In genomic region chr9:93012998-93013855, GRCh38 we compare ENCODE assay signal across 16 cellular contexts.
A peak's percentile ranks its signal among the peaks of the same experiment; 100 is the strongest.
DNase-seq lines count a peak whose midpoint lies in the region; ATAC-seq and TF ChIP-seq lines count a peak whose summit lies in the region.
"Had no signal": no experiment of that assay in that cellular context is flagged by ENCODE, and none has a peak within 500 bp of the region (broad histone marks: within the 10 kb centered on the region; RNA-seq: fewer than 3 reads in every experiment).

No MANE protein-coding gene starts in this region.

- peaks cover 19% of the 10 kb centered on the region for H3K4me1 Mint-ChIP-seq in central memory CD8-positive, alpha-beta T cell
- peaks cover 5% of the 10 kb centered on the region for H3K4me1 Mint-ChIP-seq in stimulated activated effector memory CD8-positive, alpha-beta T cell treated with anti-CD3 and anti-CD28 coated beads, Interleukin-12 subunit alpha, Interleukin-12 subunit beta, amount 100 ng/mL, for 72 hours

- no peak for ATAC-seq in central memory CD8-positive, alpha-beta T cell (replicated peaks; ENCODE audit: extremely low read depth, poor library complexity, severe bottlenecking)
- no peak for ATAC-seq in stimulated activated effector memory CD8-positive, alpha-beta T cell treated with anti-CD3 and anti-CD28 coated beads, Interleukin-12 subunit alpha, Interleukin-12 subunit beta, amount 100 ng/mL, for 72 hours

- H3K9me3 Mint-ChIP-seq in central memory CD8-positive, alpha-beta T cell: no peaks in the 10 kb centered on the region
- no peaks in the 10 kb centered on the region for H3K9me3 Mint-ChIP-seq in stimulated activated effector memory CD8-positive, alpha-beta T cell treated with anti-CD3 and anti-CD28 coated beads, Interleukin-12 subunit alpha, Interleukin-12 subunit beta, amount 100 ng/mL, for 72 hours
- H3K9me3 Mint-ChIP-seq: brain had no signal

- TF ChIP-seq CTCF in HEK293 (tag by site-specific recombination; IDR thresholded peaks at IDR 0.05): no peak

- no peak overlapping the region for H3K27ac ChIP-seq in HEK293 (ENCODE audit: extremely low read depth, low read depth, low read length)
- H3K27ac ChIP-seq: vagina, WERI-Rb-1 had no signal

- H3K4me3 Mint-ChIP-seq in central memory CD8-positive, alpha-beta T cell: no peak overlapping the region
- no peak overlapping the region for H3K4me3 Mint-ChIP-seq in stimulated activated effector memory CD8-positive, alpha-beta T cell treated with anti-CD3 and anti-CD28 coated beads, Interleukin-12 subunit alpha, Interleukin-12 subunit beta, amount 100 ng/mL, for 72 hours
- H3K4me3 Mint-ChIP-seq: brain had no signal

- H3K9me3 ChIP-seq in HEK293 (ENCODE audit: control insufficient read depth, insufficient read depth, low read depth, low read length): no peaks in the 10 kb centered on the region
- H3K9me3 ChIP-seq: vagina had no signal

- no peaks in the 10 kb centered on the region for H3K36me3 ChIP-seq in HEK293 (ENCODE audit: control insufficient read depth in 2 of 2, insufficient read depth in 1 of 2, low read length in 2 of 2)
- H3K36me3 ChIP-seq: vagina, WERI-Rb-1 had no signal

- peaks cover 78% of the 10 kb centered on the region for H3K36me3 Mint-ChIP-seq in central memory CD8-positive, alpha-beta T cell (ENCODE audit: insufficient read depth)
- peaks cover 100% of the 10 kb centered on the region for H3K36me3 Mint-ChIP-seq in stimulated activated effector memory CD8-positive, alpha-beta T cell treated with anti-CD3 and anti-CD28 coated beads, Interleukin-12 subunit alpha, Interleukin-12 subunit beta, amount 100 ng/mL, for 72 hours

- CTCF ChIA-PET in HEK293 (lab: Yijun Ruan, JAX): interaction anchor here (0.6 to 3.1 kb wide), 4 partner anchors 10 to 502 kb away, joined by 3 to 24 read pairs (median 4); no protein-coding TSS in a partner anchor

- no peaks in the 10 kb centered on the region for H3K4me1 ChIP-seq in HEK293 (ENCODE audit: control insufficient read depth, insufficient read depth, low read length)
- H3K4me1 ChIP-seq: vagina had no signal

- no peak overlapping the region for H3K4me3 ChIP-seq in HEK293 (ENCODE audit: low read depth, low read length)
- H3K4me3 ChIP-seq: vagina had no signal

- POLR2A ChIA-PET in HEK293 (lab: Yijun Ruan, JAX): no interaction called here

- peak overlapping the region; percentile 55 for H3K27ac Mint-ChIP-seq in central memory CD8-positive, alpha-beta T cell (ENCODE audit: low read depth)
- peak overlapping the region; percentile 84 for H3K27ac Mint-ChIP-seq in stimulated activated effector memory CD8-positive, alpha-beta T cell treated with anti-CD3 and anti-CD28 coated beads, Interleukin-12 subunit alpha, Interleukin-12 subunit beta, amount 100 ng/mL, for 72 hours
- H3K27ac Mint-ChIP-seq: brain had no signal

- peak; percentile 54 for DNase-seq in activated effector memory CD4-positive, alpha-beta T cell treated with anti-CD3 and anti-CD28 coated beads, Interleukin-2, amount 50 U/mL, for 16 hours
- no peak for DNase-seq in activated effector memory CD4-positive, alpha-beta T cell treated with Interleukin-2 at 50 U/mL for 16 hours
- DNase-seq in central memory CD8-positive, alpha-beta T cell (ENCODE audit: low spot score in 2 of 2): no peak
- no peak for DNase-seq in stimulated activated effector memory CD8-positive, alpha-beta T cell treated with anti-CD3 and anti-CD28 coated beads, Interleukin-12 subunit alpha, Interleukin-12 subunit beta, amount 100 ng/mL, for 72 hours (ENCODE audit: low spot score in 2 of 2)
- no peak for DNase-seq in inferior parietal cortex (ENCODE audit: extremely low spot score)
- DNase-seq in DMS 273 treated with DMSO at 0.1 percent for 48 hours (lab: John Stamatoyannopoulos, UW): no peak
- DNase-seq in cerebellar nuclear complex (lab: John Stamatoyannopoulos, UW): no peak
- DNase-seq: DMS79 treated with DMSO at 0.1 percent for 48 hours, foreskin fibroblast, hypothalamus, SHP77, T-helper 2 cell, WERI-Rb-1 had no signal

- H3K27me3 Mint-ChIP-seq in central memory CD8-positive, alpha-beta T cell: no peaks in the 10 kb centered on the region

TF ChIP-seq in HEK293, 187 proteins besides CTCF, POLR2A, EP300 and RAD21:
- TF ChIP-seq ZNF37A (tag by site-specific recombination; IDR thresholded peaks at IDR 0.05) (no peak), ZBTB10 (tag by site-specific recombination; IDR thresholded peaks at IDR 0.05) (no peak), ZFP3 (tag by site-specific recombination; IDR thresholded peaks at IDR 0.05; ENCODE audit: low read depth) (peak; percentile 84), AEBP2 (tag by site-specific recombination; IDR thresholded peaks at IDR 0.05; ENCODE audit: borderline replicate concordance) (no peak), YY2 (tag by site-specific recombination; IDR thresholded peaks at IDR 0.05) (no peak), ZNF274 (IDR thresholded peaks at IDR 0.05; ENCODE audit: low read length) (no peak), ZNF274 (tag by site-specific recombination; IDR thresholded peaks at IDR 0.05; ENCODE audit: borderline replicate concordance) (no peak), ZEB2 (tag by site-specific recombination; IDR thresholded peaks at IDR 0.05) (no peak), KLF16 (tag by site-specific recombination; IDR thresholded peaks at IDR 0.05) (no peak)
